In genomic region chr7:44749992-44750391, GRCh38 we compare ENCODE assay signal across 9 cellular contexts. TPM values are rescaled to one million over a fixed set of nuclear protein-coding genes. Genes with fewer than 3 reads are reported as not detected.
DNase-seq lines count a peak whose midpoint lies in the region; ATAC-seq and TF ChIP-seq lines count a peak whose summit lies in the region.
"Had no signal": no experiment of that assay in that cellular context is flagged by ENCODE, and none has a peak within 500 bp of the region (broad histone marks: within the 10 kb centered on the region; RNA-seq: fewer than 3 reads in every experiment).

No MANE protein-coding gene starts in this region.

- no peak for DNase-seq in CD8-positive, alpha-beta memory T cell
- DNase-seq in NT2/D1 (ENCODE audit: low read depth, low spot score) (no peak), DMS53 (lab: John Stamatoyannopoulos, UW) (no peak), NCI-H2029 treated with DMSO at 0.1 percent for 48 hours (lab: John Stamatoyannopoulos, UW) (no peak), iPS-NIHi7 (ENCODE audit: extremely low spot score) (no peak)
- DNase-seq in effector memory CD8-positive, alpha-beta T cell, result no peak
- DNase-seq: stimulated activated CD4-positive, alpha-beta T cell treated with anti-CD3 and anti-CD28 coated beads, Interleukin-12 subunit alpha, Interleukin-12 subunit beta, amount 100 ng/mL, for 4 hours had no signal

- H3K4me3 Mint-ChIP-seq in CD8-positive, alpha-beta memory T cell, result peak overlapping the region; percentile 79 to 90 (median 85)
- H3K4me3 Mint-ChIP-seq in effector memory CD8-positive, alpha-beta T cell, result peak overlapping the region; percentile 83 to 85

- H3K27me3 Mint-ChIP-seq in CD8-positive, alpha-beta memory T cell, result no peaks in the 10 kb centered on the region
- no peaks in the 10 kb centered on the region for H3K27me3 Mint-ChIP-seq in effector memory CD8-positive, alpha-beta T cell

- H3K9me3 Mint-ChIP-seq in CD8-positive, alpha-beta memory T cell, result no peaks in the 10 kb centered on the region
- no peaks in the 10 kb centered on the region for H3K9me3 Mint-ChIP-seq in effector memory CD8-positive, alpha-beta T cell

- H3K36me3 ChIP-seq in CD8-positive, alpha-beta memory T cell (ENCODE audit: insufficient read depth, low read length), result no peaks in the 10 kb centered on the region
- H3K36me3 ChIP-seq in NT2/D1 (ENCODE audit: insufficient read depth, insufficient read length, low read length) (peaks cover 10% of the 10 kb centered on the region), parathyroid adenoma (ENCODE audit: control insufficient read depth, insufficient read depth, low read length) (no peaks in the 10 kb centered on the region)

- H3K9me3 ChIP-seq in CD8-positive, alpha-beta memory T cell (ENCODE audit: low read length), result no peaks in the 10 kb centered on the region
- no peaks in the 10 kb centered on the region for H3K9me3 ChIP-seq in NT2/D1 (ENCODE audit: insufficient read depth, low read length)
- no peaks in the 10 kb centered on the region for H3K9me3 ChIP-seq in parathyroid adenoma (ENCODE audit: control insufficient read depth, low read length)

- no peak overlapping the region for H2AFZ ChIP-seq in parathyroid adenoma

- TF ChIP-seq CTCF in parathyroid adenoma (IDR thresholded peaks at IDR 0.05), result no peak

- CTCF ChIA-PET in CD8-positive, alpha-beta memory T cell (lab: Charles Lee), result interaction anchor here (1.1 to 2.6 kb wide), 8 partner anchors 17 to 224 kb away, joined by 3 to 12 read pairs (median 4); no protein-coding TSS in a partner anchor

- H3K4me1 ChIP-seq in CD8-positive, alpha-beta memory T cell (ENCODE audit: insufficient read depth, low read length), result peaks cover 49% of the 10 kb centered on the region
- H3K4me1 ChIP-seq in NT2/D1 (ENCODE audit: insufficient read depth, insufficient read length), result peaks cover 7% of the 10 kb centered on the region
- peaks cover 13% of the 10 kb centered on the region for H3K4me1 ChIP-seq in parathyroid adenoma

- peaks cover 40 to 60% (median 51%) of the 10 kb centered on the region in 3 donors for H3K4me1 Mint-ChIP-seq in CD8-positive, alpha-beta memory T cell
- H3K4me1 Mint-ChIP-seq in effector memory CD8-positive, alpha-beta T cell (ENCODE audit: low read depth in 2 of 2), result peaks cover 39 to 42% of the 10 kb centered on the region in 2 donors

- H3K4me2 ChIP-seq in parathyroid adenoma (ENCODE audit: low read length), result peak overlapping the region; percentile 77

- H3K79me2 ChIP-seq in parathyroid adenoma, result peaks cover 32% of the 10 kb centered on the region

- no peak for ATAC-seq in effector memory CD8-positive, alpha-beta T cell (replicated peaks)
- ATAC-seq in HG03175 (IDR thresholded peaks at IDR 0.05; ENCODE audit: unreplicated experiment), result no peak

- H3K27ac ChIP-seq in CD8-positive, alpha-beta memory T cell (ENCODE audit: low read depth, low read length), result no peak overlapping the region
- no peak overlapping the region for H3K27ac ChIP-seq in parathyroid adenoma

- H3K9ac ChIP-seq in NT2/D1 (ENCODE audit: insufficient read length, low read depth) (peak overlapping the region; percentile 82), parathyroid adenoma (no peak overlapping the region)

- peaks cover 0 to 19% (median 0%) of the 10 kb centered on the region in 3 donors for H3K36me3 Mint-ChIP-seq in CD8-positive, alpha-beta memory T cell
- H3K36me3 Mint-ChIP-seq in effector memory CD8-positive, alpha-beta T cell (ENCODE audit: insufficient read depth), result peaks cover 18% of the 10 kb centered on the region

- H3K27ac Mint-ChIP-seq in CD8-positive, alpha-beta memory T cell, result peak overlapping the region; percentile 71 to 97 (median 94)
- H3K27ac Mint-ChIP-seq in effector memory CD8-positive, alpha-beta T cell, result peak overlapping the region; percentile 81 to 88

- H3K4me3 ChIP-seq in CD8-positive, alpha-beta memory T cell (ENCODE audit: low read length), result peak overlapping the region; percentile 45
- H3K4me3 ChIP-seq in NT2/D1 (ENCODE audit: insufficient read length, low read depth) (no peak overlapping the region), parathyroid adenoma (ENCODE audit: low read depth, low read length) (peak overlapping the region; percentile 65)

- H3K27me3 ChIP-seq in CD8-positive, alpha-beta memory T cell (ENCODE audit: insufficient read depth, low read length, poor library complexity, severe bottlenecking), result no peaks in the 10 kb centered on the region
- peaks cover 5% of the 10 kb centered on the region for H3K27me3 ChIP-seq in NT2/D1 (ENCODE audit: insufficient read depth, insufficient read length)
- H3K27me3 ChIP-seq in parathyroid adenoma (ENCODE audit: control insufficient read depth, insufficient read depth, low read length), result no peaks in the 10 kb centered on the region

- POLR2A ChIA-PET in CD8-positive, alpha-beta memory T cell (lab: Charles Lee), result interaction anchor here (0.6 to 3.2 kb wide), 4 partner anchors 116 to 249 kb away, joined by 3 to 14 read pairs (median 5); partner anchors contain the start of gene OGDH

RNA-seq across cellular contexts. Expression of gene ZMIZ2, which starts 1.3 kb away (rescaled TPM):
- 100 to 1,000 TPM; 119 to 122 TPM for total RNA-seq in CD8-positive, alpha-beta memory T cell
- polyA plus RNA-seq in CD8-positive, alpha-beta memory T cell, result 9.8 TPM

RNA-seq across cellular contexts. Expression of gene PPIA, which starts 46.5 kb away (rescaled TPM):
- 1,000 to 10,000 TPM; 3,369 to 3,448 TPM for total RNA-seq in CD8-positive, alpha-beta memory T cell
- 3,693 TPM for polyA plus RNA-seq in CD8-positive, alpha-beta memory T cell
